ENCODE assay signal across 9 cellular contexts in genomic region chr17:41322264-41322902, GRCh38. TPM values are rescaled to one million over a fixed set of nuclear protein-coding genes. Genes with fewer than 3 reads are reported as not detected.
DNase-seq lines count a peak whose midpoint lies in the region; ATAC-seq and TF ChIP-seq lines count a peak whose summit lies in the region.
"Had no signal": no experiment of that assay in that cellular context is flagged by ENCODE, and none has a peak within 500 bp of the region (broad histone marks: within the 10 kb centered on the region; RNA-seq: fewer than 3 reads in every experiment).

No MANE protein-coding gene starts in this region.

- TF ChIP-seq CTCF in heart left ventricle (IDR thresholded peaks at IDR 0.05): peak; percentile 35 to 73 (median 59)
- no peak for TF ChIP-seq CTCF in activated B cell treated with CpG ODN at 0.5 μM for 24 hours (IDR thresholded peaks at IDR 0.05)
- peak; percentile 58 to 70 for TF ChIP-seq CTCF in right atrium auricular region (IDR thresholded peaks at IDR 0.05)

- peak in 1 of 4 donors; percentile 41 for ATAC-seq in heart left ventricle
- no peak for ATAC-seq in left cardiac atrium
- peak; percentile 67 for ATAC-seq in activated B cell treated with CpG ODN at 0.5 μM for 24 hours (ENCODE audit: low read depth)
- ATAC-seq in stimulated activated naive CD8-positive, alpha-beta T cell treated with anti-CD3 and anti-CD28 coated beads, Interleukin-15, amount 100 ng/mL, for 72 hours: peak; percentile 65
- no peak for ATAC-seq in GM21619 (IDR thresholded peaks at IDR 0.05; ENCODE audit: unreplicated experiment)

- H3K27me3 ChIP-seq in heart left ventricle: no peaks in the 10 kb centered on the region
- no peaks in the 10 kb centered on the region for H3K27me3 ChIP-seq in right atrium auricular region

- no peaks in the 10 kb centered on the region for H3K4me1 ChIP-seq in heart left ventricle
- H3K4me1 ChIP-seq in right atrium auricular region: no peaks in the 10 kb centered on the region

- no peak overlapping the region for H3K4me3 ChIP-seq in heart left ventricle
- no peak overlapping the region for H3K4me3 ChIP-seq in right atrium auricular region

- POLR2A ChIA-PET in activated B cell treated with CpG ODN at 0.5 μM for 24 hours (lab: Charles Lee): interaction anchor here (1.2 kb wide), 4 partner anchors 14 to 707 kb away, joined by 3 to 5 read pairs (median 4); partner anchors contain the start of gene KRTAP16-1

- intact Hi-C loops in heart left ventricle (cut with DNase I): loop anchor here in 6 of 10 donors (1.0 to 10.0 kb wide), 8 partner anchors 58 to 519 kb away; partner anchors contain the start of gene KRTAP9-6 (in 1 of the 6)
- intact Hi-C loops in left cardiac atrium (cut with DNase I): loop anchor here in 1 of 2 donors (10.0 kb wide), 1 partner anchor 408 kb away; no protein-coding TSS in a partner anchor
- intact Hi-C loops in activated B cell treated with CpG ODN at 0.5 μM for 24 hours (cut with micrococcal nuclease): loop anchor here (1.0 to 5.0 kb wide), 4 partner anchors 200 to 700 kb away; partner anchors contain the start of gene KRTAP4-12

- H3K9me3 ChIP-seq in heart left ventricle (peaks cover 0 to 16% (median 9%) of the 10 kb centered on the region in 12 donors), right atrium auricular region (peaks cover 0 to 18% of the 10 kb centered on the region in 2 donors)

- no peaks in the 10 kb centered on the region for H3K36me3 Mint-ChIP-seq in activated B cell treated with CpG ODN at 0.5 μM for 24 hours (ENCODE audit: low read depth)

- H3K27ac Mint-ChIP-seq in activated B cell treated with CpG ODN at 0.5 μM for 24 hours: no peak overlapping the region
- no peak overlapping the region for H3K27ac Mint-ChIP-seq in stimulated activated naive CD8-positive, alpha-beta T cell treated with anti-CD3 and anti-CD28 coated beads, Interleukin-15, amount 100 ng/mL, for 72 hours

- H3K36me3 ChIP-seq in heart left ventricle (no peaks in the 10 kb centered on the region), right atrium auricular region (no peaks in the 10 kb centered on the region)

- TF ChIP-seq POLR2A in heart left ventricle (IDR thresholded peaks at IDR 0.05): no peak

- H3K27ac ChIP-seq in heart left ventricle (no peak overlapping the region), right atrium auricular region (no peak overlapping the region)

- no peaks in the 10 kb centered on the region for H3K27me3 Mint-ChIP-seq in activated B cell treated with CpG ODN at 0.5 μM for 24 hours
- no peaks in the 10 kb centered on the region for H3K27me3 Mint-ChIP-seq in stimulated activated naive CD8-positive, alpha-beta T cell treated with anti-CD3 and anti-CD28 coated beads, Interleukin-15, amount 100 ng/mL, for 72 hours

- peaks cover 13% of the 10 kb centered on the region for H3K9me3 Mint-ChIP-seq in activated B cell treated with CpG ODN at 0.5 μM for 24 hours
- peaks cover 15 to 16% of the 10 kb centered on the region in 2 donors for H3K9me3 Mint-ChIP-seq in stimulated activated naive CD8-positive, alpha-beta T cell treated with anti-CD3 and anti-CD28 coated beads, Interleukin-15, amount 100 ng/mL, for 72 hours

- no peak overlapping the region for H3K4me3 Mint-ChIP-seq in activated B cell treated with CpG ODN at 0.5 μM for 24 hours
- H3K4me3 Mint-ChIP-seq in stimulated activated naive CD8-positive, alpha-beta T cell treated with anti-CD3 and anti-CD28 coated beads, Interleukin-15, amount 100 ng/mL, for 72 hours: no peak overlapping the region

- DNase-seq in heart left ventricle (no peak), left cardiac atrium (no peak), NCI-H1048 (lab: John Stamatoyannopoulos, UW) (peak; percentile 8), activated B cell treated with CpG ODN at 0.5 μM for 24 hours (no peak), right atrium auricular region (ENCODE audit: low spot score) (no peak)
- DNase-seq in stimulated activated naive CD8-positive, alpha-beta T cell treated with anti-CD3 and anti-CD28 coated beads, Interleukin-15, amount 100 ng/mL, for 72 hours: no peak
- no peak for DNase-seq in activated effector memory CD4-positive, alpha-beta T cell treated with Interleukin-2 at 50 U/mL for 16 hours

- H3K4me1 Mint-ChIP-seq in activated B cell treated with CpG ODN at 0.5 μM for 24 hours: no peaks in the 10 kb centered on the region
- H3K4me1 Mint-ChIP-seq in stimulated activated naive CD8-positive, alpha-beta T cell treated with anti-CD3 and anti-CD28 coated beads, Interleukin-15, amount 100 ng/mL, for 72 hours: peaks cover 45% of the 10 kb centered on the region

- CTCF ChIA-PET in activated B cell treated with CpG ODN at 0.5 μM for 24 hours (lab: Charles Lee): interaction anchor here (0.6 to 2.6 kb wide), 19 partner anchors 8 to 905 kb away, joined by 3 to 13 read pairs (median 3); partner anchors contain the start of genes KRTAP16-1 and TOP2A

- WGBS in heart left ventricle, 4 donors: 35 to 44% (median 39%) methylated on average over 5 of the region's 5 CpGs

RNA-seq across cellular contexts. Expression of gene KRTAP17-1, which starts 6.9 kb away (rescaled TPM):
- total RNA-seq in heart left ventricle (not detected), left cardiac atrium (not detected), activated B cell treated with CpG ODN at 0.5 μM for 24 hours (not detected in 2 replicates), right atrium auricular region (not detected)
- polyA plus RNA-seq in heart left ventricle: not detected
- polyA plus RNA-seq: esophagus had no signal

RNA-seq across cellular contexts. Expression of gene KRTAP16-1, which starts 13.3 kb away (rescaled TPM):
- total RNA-seq in heart left ventricle (not detected), left cardiac atrium (not detected), activated B cell treated with CpG ODN at 0.5 μM for 24 hours (not detected in 2 replicates), right atrium auricular region (not detected)
- polyA plus RNA-seq in heart left ventricle: not detected
- polyA plus RNA-seq: esophagus had no signal

RNA-seq across cellular contexts. Expression of gene KRTAP29-1, which starts 19.7 kb away (rescaled TPM):
- total RNA-seq in heart left ventricle (not detected), left cardiac atrium (not detected), activated B cell treated with CpG ODN at 0.5 μM for 24 hours (not detected in 2 replicates), right atrium auricular region (not detected)
- not detected for polyA plus RNA-seq in heart left ventricle
- polyA plus RNA-seq: esophagus had no signal

RNA-seq across cellular contexts. Expression of gene KRT33A, which starts 28.2 kb away (rescaled TPM):
- not detected for total RNA-seq in heart left ventricle
- not detected for polyA plus RNA-seq in heart left ventricle
- total RNA-seq in left cardiac atrium: not detected
- total RNA-seq in activated B cell treated with CpG ODN at 0.5 μM for 24 hours: not detected in 2 replicates
- not detected for total RNA-seq in right atrium auricular region

RNA-seq across cellular contexts. Expression of gene KRTAP9-7, which starts 46.9 kb away (rescaled TPM):
- not detected for total RNA-seq in heart left ventricle
- polyA plus RNA-seq in heart left ventricle: not detected
- not detected for total RNA-seq in left cardiac atrium
- not detected in 2 replicates for total RNA-seq in activated B cell treated with CpG ODN at 0.5 μM for 24 hours
- not detected for total RNA-seq in right atrium auricular region
- polyA plus RNA-seq: esophagus had no signal

Comparison
In these comparisons a context has a peak if more than half of its experiments do, and no peak if none do; other contexts are left out.
1. ATAC-seq: peak in activated B cell treated with CpG ODN at 0.5 μM for 24 hours (single experiment) and stimulated activated naive CD8-positive, alpha-beta T cell treated with anti-CD3 and anti-CD28 coated beads, Interleukin-15, amount 100 ng/mL, for 72 hours (single experiment); none in left cardiac atrium (0 of 2) and GM21619 (single experiment).